ENCODE assay signal across 8 cellular contexts in genomic region chr1:231421971-231422797, GRCh38. TPM values are rescaled to one million over a fixed set of nuclear protein-coding genes. Genes with fewer than 3 reads are reported as not detected.
DNase-seq lines count a peak whose midpoint lies in the region; ATAC-seq and TF ChIP-seq lines count a peak whose summit lies in the region.

EGLN1 (minus strand) TSS chr1:231422287; CDS start chr1:231421888, 399 bp downstream.

- peak within 1 kb of the TSS; percentile 87 for H3K4me3 ChIP-seq in thoracic aorta

- peak within 1 kb of the TSS; percentile 90 for H3K27ac Mint-ChIP-seq in HFFc6
- H3K27ac Mint-ChIP-seq in activated naive CD4-positive, alpha-beta T cell treated with anti-CD3 and anti-CD28 coated beads, Interleukin-2, amount 50 U/mL, for 72 hours, result peak within 1 kb of the TSS; percentile 85 to 89
- peak within 1 kb of the TSS; percentile 92 for H3K27ac Mint-ChIP-seq in osteocyte (ENCODE audit: unreplicated experiment)

- H3K9me3 Mint-ChIP-seq in HFFc6 (no peaks in the 10 kb centered on the region), osteocyte (ENCODE audit: unreplicated experiment) (no peaks in the 10 kb centered on the region)
- no peaks in the 10 kb centered on the region for H3K9me3 Mint-ChIP-seq in activated naive CD4-positive, alpha-beta T cell treated with anti-CD3 and anti-CD28 coated beads, Interleukin-2, amount 50 U/mL, for 72 hours

- H3K4me1 ChIP-seq in thoracic aorta (ENCODE audit: control insufficient read depth in 1 of 2, low read depth in 2 of 2), result peaks cover 19 to 35% of the 10 kb centered on the region in 2 donors

- H3K36me3 ChIP-seq in thoracic aorta, result no peaks in the 10 kb centered on the region

- H3K27me3 Mint-ChIP-seq in HFFc6 (ENCODE audit: insufficient read depth), result 0 out of 2 replicates have a peak, but pooled peaks cover 2% of the 10 kb centered on the region
- H3K27me3 Mint-ChIP-seq in osteocyte (ENCODE audit: unreplicated experiment), result no peaks in the 10 kb centered on the region

- TF ChIP-seq POLR2A in GM10847 (IDR thresholded peaks at IDR 0.05; ENCODE audit: extremely low read depth, insufficient read length), result peak; percentile 63

- peaks cover 41% of the 10 kb centered on the region for H3K4me1 Mint-ChIP-seq in HFFc6 (ENCODE audit: low read depth)
- H3K4me1 Mint-ChIP-seq in osteocyte (ENCODE audit: unreplicated experiment), result peaks cover 42% of the 10 kb centered on the region

- no peaks in the 10 kb centered on the region for H3K9me3 ChIP-seq in thoracic aorta

- H3K4me3 Mint-ChIP-seq in HFFc6, result peak within 1 kb of the TSS; percentile 93
- peak within 1 kb of the TSS; percentile 86 for H3K4me3 Mint-ChIP-seq in osteocyte (ENCODE audit: unreplicated experiment)

- TF ChIP-seq CTCF in HFFc6 (IDR thresholded peaks at IDR 0.05) (peak; percentile 63), osteocyte (IDR thresholded peaks at IDR 0.05) (peak; percentile 47), thoracic aorta (IDR thresholded peaks at IDR 0.05) (peak; percentile 7)

- H3K36me3 Mint-ChIP-seq in HFFc6 (ENCODE audit: low read depth) (no peaks in the 10 kb centered on the region; the same call in 1 of the 2 replicates), osteocyte (ENCODE audit: unreplicated experiment) (no peaks in the 10 kb centered on the region)
- H3K36me3 Mint-ChIP-seq in activated naive CD4-positive, alpha-beta T cell treated with anti-CD3 and anti-CD28 coated beads, Interleukin-2, amount 50 U/mL, for 72 hours, result peaks cover 16 to 30% of the 10 kb centered on the region in 2 donors

- DNase-seq in HFFc6 (peak; percentile 82), NAMALWA (ENCODE audit: low spot score) (peak; percentile 82), SKM-1 (lab: John Stamatoyannopoulos, UW; ENCODE audit: unreplicated experiment) (peak; percentile 82), glomerular visceral epithelial cell (ENCODE audit: extremely low spot score) (peak; percentile 92), osteocyte (ENCODE audit: extremely low spot score, unreplicated experiment) (peak; percentile 91), thoracic aorta (ENCODE audit: low spot score) (peak; percentile 21)
- DNase-seq in activated naive CD4-positive, alpha-beta T cell treated with anti-CD3 and anti-CD28 coated beads, Interleukin-2, amount 50 U/mL, for 72 hours (ENCODE audit: low spot score in 2 of 2), result peak; percentile 79 to 85

- no peaks in the 10 kb centered on the region for H3K27me3 ChIP-seq in thoracic aorta (replicated peaks; ENCODE audit: insufficient read depth)

- peak within 1 kb of the TSS; percentile 95 to 96 for H3K27ac ChIP-seq in thoracic aorta

- ATAC-seq in activated naive CD4-positive, alpha-beta T cell treated with anti-CD3 and anti-CD28 coated beads, Interleukin-2, amount 50 U/mL, for 72 hours, result peak; percentile 81 to 90
- ATAC-seq in thoracic aorta (ENCODE audit: insufficient number of reproducible peaks, low FRiP score, low read depth), result peak; percentile 70

RNA-seq across cellular contexts. Expression of gene EGLN1, which starts in this region (rescaled TPM):
- 10 to 100 TPM; 22.5 to 31.8 (median 26.0) TPM for total RNA-seq in HFFc6 (2021; fragmentation: NEBNext Ultra II Directional; extraction: Animal tissue kit (Norgen Biotek cat#: 25700))
- total RNA-seq in activated naive CD4-positive, alpha-beta T cell treated with anti-CD3 and anti-CD28 coated beads, Interleukin-2, amount 50 U/mL, for 72 hours, result 10 to 100 TPM in 1 of 2 donors, 1 to 10 TPM in 1; 3.8 to 36.1 TPM
- 27.5 and 30.3 TPM in 2 replicates for total RNA-seq in osteocyte
- total RNA-seq in thoracic aorta, result 10 to 100 TPM; 40.6 to 42.7 TPM

Comparison
In these comparisons a context has a peak if more than half of its experiments do, and no peak if none do; other contexts are left out.
1. Peak in every context shown above with its lines: DNase-seq, ATAC-seq, H3K4me3 ChIP-seq and H3K27ac ChIP-seq.
2. DNase-seq: peak in every context shown above with its lines; median percentile 92 in glomerular visceral epithelial cell; 91 in osteocyte; 82 in HFFc6; 82 in NAMALWA; 82 in SKM-1; 82 in activated naive CD4-positive, alpha-beta T cell treated with anti-CD3 and anti-CD28 coated beads, Interleukin-2, amount 50 U/mL, for 72 hours; 21 in thoracic aorta.
3. CTCF ChIP-seq: peak in every context shown above with its lines; median percentile 63 in HFFc6; 47 in osteocyte; 7 in thoracic aorta.